In genomic region chr10:103111031-103111917, GRCh38 we compare ENCODE assay signal across 8 cellular contexts.
DNase-seq lines count a peak whose midpoint lies in the region; ATAC-seq and TF ChIP-seq lines count a peak whose summit lies in the region.

No MANE protein-coding gene starts in this region.

- DNase-seq in SJCRH30 (peak; percentile 71 to 93), left lung (no peak), NCI-H2196 treated with DMSO at 0.1 percent for 48 hours (lab: John Stamatoyannopoulos, UW; ENCODE audit: unreplicated experiment) (no peak), SKM-1 treated with dmso at 0.1 percent for 144 hours (lab: John Stamatoyannopoulos, UW; ENCODE audit: unreplicated experiment) (no peak), GF-D8 (lab: John Stamatoyannopoulos, UW) (no peak)
- no peak for DNase-seq in stimulated activated naive CD4-positive, alpha-beta T cell treated with Interleukin-2 at 50 U/mL for 16 hours (lab: John Stamatoyannopoulos, UW)

- H3K36me3 ChIP-seq in SJCRH30 (0 out of 2 replicates have a peak, but pooled peaks cover 2% of the 10 kb centered on the region), left lung (peaks cover 0 to 11% of the 10 kb centered on the region in 2 donors)

- TF ChIP-seq CTCF in left lung (IDR thresholded peaks at IDR 0.05): no peak

- H3K27ac ChIP-seq in SJCRH30: peak overlapping the region; percentile 42
- H3K27ac ChIP-seq in left lung: peak overlapping the region; percentile 2 to 8

- intact Hi-C loops in left lung (cut with DNase I): loop anchor here in 1 of 2 donors (10.0 kb wide), 1 partner anchor 134 kb away; the partner anchor contains the start of gene RPEL1

- no peaks in the 10 kb centered on the region for H3K9me3 ChIP-seq in SJCRH30 (replicated peaks)
- no peaks in the 10 kb centered on the region for H3K9me3 ChIP-seq in left lung

- H3K4me1 ChIP-seq in SJCRH30 (peaks cover 26% of the 10 kb centered on the region), left lung (peaks cover 17 to 31% of the 10 kb centered on the region in 2 donors)

- no peak overlapping the region for H3K4me3 ChIP-seq in SJCRH30
- no peak overlapping the region for H3K4me3 ChIP-seq in left lung

- H3K27me3 ChIP-seq in SJCRH30: no peaks in the 10 kb centered on the region
- no peaks in the 10 kb centered on the region for H3K27me3 ChIP-seq in left lung

- ATAC-seq in GM19035 (IDR thresholded peaks at IDR 0.05; ENCODE audit: unreplicated experiment) (peak; percentile 58), HG02798 (IDR thresholded peaks at IDR 0.05; ENCODE audit: poor library complexity, unreplicated experiment) (peak; percentile 78), left lung (peak; percentile 66)

Comparison
In these comparisons a context has a peak if more than half of its experiments do, and no peak if none do; other contexts are left out.
1. DNase-seq: peak in SJCRH30 (2 of 2); none in left lung (0 of 2), NCI-H2196 treated with DMSO at 0.1 percent for 48 hours (single experiment), SKM-1 treated with dmso at 0.1 percent for 144 hours (single experiment), GF-D8 (single experiment) and stimulated activated naive CD4-positive, alpha-beta T cell treated with Interleukin-2 at 50 U/mL for 16 hours (single experiment).
2. Peak in every context shown above with its lines, with median percentiles within 50 percentile points of each other: ATAC-seq.